In the genomic region with DNA sequence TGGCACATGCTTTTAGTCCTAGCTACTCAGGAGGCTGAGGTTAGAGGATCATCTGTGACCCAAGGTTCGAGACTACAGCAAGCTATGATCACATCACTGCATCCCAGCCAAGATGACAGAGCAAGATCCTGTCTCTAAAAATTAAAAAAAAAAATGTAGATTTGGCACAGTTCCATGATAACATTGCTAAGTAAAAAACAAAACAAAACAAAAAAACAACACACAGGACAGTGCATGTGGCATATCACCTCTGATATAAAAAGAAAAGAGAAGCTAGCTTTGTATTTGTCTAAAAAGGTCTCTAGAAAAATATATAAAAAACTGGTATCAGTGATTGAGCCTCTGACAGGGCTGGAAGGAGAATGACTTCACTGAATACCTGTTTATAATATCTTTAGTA, we compare ENCODE assay signal across 21 cellular contexts. TPM values are rescaled to one million over a fixed set of nuclear protein-coding genes. Genes with fewer than 3 reads are reported as not detected.
DNase-seq lines count a peak whose midpoint lies in the region; ATAC-seq and TF ChIP-seq lines count a peak whose summit lies in the region.
"Had no signal": no experiment of that assay in that cellular context is flagged by ENCODE, and none has a peak within 500 bp of the region (broad histone marks: within the 10 kb centered on the region; RNA-seq: fewer than 3 reads in every experiment).

No MANE protein-coding gene starts in this region.

- peak in 1 of 5 donors; percentile 38 for DNase-seq in CD8-positive, alpha-beta memory T cell
- DNase-seq in cardiac fibroblast (ENCODE audit: low read depth in 2 of 2): peak; percentile 30 to 49
- DNase-seq in erythroblast (lab: John Stamatoyannopoulos, UW): peak; percentile 48 to 53
- no peak for DNase-seq in HPDE6-E6E7 (ENCODE audit: extremely low spot score)
- no peak for DNase-seq in HK-2 (ENCODE audit: unreplicated experiment)
- no peak for DNase-seq in Right ventricle myocardium inferior (ENCODE audit: missing footprints)
- DNase-seq: AML-193, C1 segment of cervical spinal cord, DMS153, DND-41, HCEC 1CT, MV-4-11, NCI-H1105, NCI-H1436 treated with DMSO at 0.1 percent for 48 hours, NCI-H187 treated with DMSO at 0.1 percent for 48 hours, NCI-H2107, NCI-H524 treated with DMSO at 0.1 percent for 48 hours, NCI-H774, SK-N-SH had no signal

- CTCF ChIA-PET in CD8-positive, alpha-beta memory T cell (lab: Charles Lee): interaction anchor here (1.6 to 2.2 kb wide), 2 partner anchors 16 to 95 kb away, joined by 4 to 10 read pairs; no protein-coding TSS in a partner anchor

- H3K27me3 Mint-ChIP-seq in CD8-positive, alpha-beta memory T cell: peaks cover 0 to 2% of the 10 kb centered on the region in 2 donors

- peak overlapping the region in 8 of 11 experiments; percentile 21 to 74 (median 47); a peak in 9 of 22 replicates for H3K4me2 ChIP-seq in BLaER1 treated with 17β-estradiol and CSF1 and Interleukin-3, amounts not matched to agents 10 nM and 100 nM
- H3K4me2 ChIP-seq: SK-N-SH had no signal

- peak overlapping the region in 6 of 8 donors; percentile 14 to 68 (median 37) for H3K27ac Mint-ChIP-seq in CD8-positive, alpha-beta memory T cell
- H3K27ac Mint-ChIP-seq: IgD-negative memory B cell had no signal

- H4K20me1 ChIP-seq in BLaER1 treated with 17β-estradiol and CSF1 and Interleukin-3, amounts not matched to agents 10 nM and 100 nM: peaks cover 37 to 100% (median 99%) of the 10 kb centered on the region in 11 experiments; a peak in 21 of 22 replicates

- POLR2A ChIA-PET in CD8-positive, alpha-beta memory T cell (lab: Charles Lee): interaction anchor here (0.6 to 0.7 kb wide), 5 partner anchors 15 to 181 kb away, joined by 3 to 5 read pairs (median 3); no protein-coding TSS in a partner anchor

- H3K9me3 Mint-ChIP-seq in CD8-positive, alpha-beta memory T cell: no peaks in the 10 kb centered on the region
- H3K9me3 Mint-ChIP-seq: IgD-negative memory B cell had no signal

- intact Hi-C loops in Right ventricle myocardium inferior (cut with DNase I): no loop called here

- no peak for TF ChIP-seq CTCF in cardiac fibroblast (IDR thresholded peaks at IDR 0.05; ENCODE audit: low read depth, low read length)

- no peak for ATAC-seq in Right ventricle myocardium inferior

- no peak for TF ChIP-seq POLR2A in erythroblast (IDR thresholded peaks at IDR 0.05; ENCODE audit: low read length)

- no peaks in the 10 kb centered on the region for H3K27me3 ChIP-seq in BLaER1 treated with 17β-estradiol and CSF1 and Interleukin-3, amounts not matched to agents 10 nM and 100 nM
- no peaks in the 10 kb centered on the region for H3K27me3 ChIP-seq in CD8-positive, alpha-beta memory T cell (ENCODE audit: insufficient read depth, low read length, poor library complexity, severe bottlenecking)

- H3K4me3 ChIP-seq in BLaER1 treated with 17β-estradiol and CSF1 and Interleukin-3, amounts not matched to agents 10 nM and 100 nM: no peak overlapping the region
- H3K4me3 ChIP-seq in CD8-positive, alpha-beta memory T cell (ENCODE audit: low read length): no peak overlapping the region
- no peak overlapping the region for H3K4me3 ChIP-seq in cardiac fibroblast (replicated peaks in 1 of 2; ENCODE audit: low read depth in 2 of 2, low read length in 2 of 2)

- H3K4me1 Mint-ChIP-seq in CD8-positive, alpha-beta memory T cell: peaks cover 32 to 64% (median 61%) of the 10 kb centered on the region in 3 donors

- H3K9me3 ChIP-seq in BLaER1 treated with 17β-estradiol and CSF1 and Interleukin-3, amounts not matched to agents 10 nM and 100 nM (replicated peaks in 1 of 11): no peaks in the 10 kb centered on the region
- H3K9me3 ChIP-seq in CD8-positive, alpha-beta memory T cell (ENCODE audit: low read length): no peaks in the 10 kb centered on the region
- H3K9me3 ChIP-seq: SK-N-SH had no signal

- peak overlapping the region in 3 of 7 donors; percentile 2 to 19 (median 15) for H3K4me3 Mint-ChIP-seq in CD8-positive, alpha-beta memory T cell
- H3K4me3 Mint-ChIP-seq: IgD-negative memory B cell had no signal

- no peak overlapping the region for H3K9ac ChIP-seq in BLaER1 treated with 17β-estradiol and CSF1 and Interleukin-3, amounts not matched to agents 10 nM and 100 nM
- H3K9ac ChIP-seq: SK-N-SH had no signal

- H3K36me3 Mint-ChIP-seq in CD8-positive, alpha-beta memory T cell: peaks cover 0 to 2% (median 0%) of the 10 kb centered on the region in 3 donors
- H3K36me3 Mint-ChIP-seq: IgD-negative memory B cell had no signal

- H3K36me3 ChIP-seq in BLaER1 treated with 17β-estradiol and CSF1 and Interleukin-3, amounts not matched to agents 10 nM and 100 nM: peaks cover 0 to 73% (median 44%) of the 10 kb centered on the region in 11 experiments; a peak in 21 of 22 replicates
- H3K36me3 ChIP-seq in CD8-positive, alpha-beta memory T cell (ENCODE audit: insufficient read depth, low read length): no peaks in the 10 kb centered on the region

- H3K4me1 ChIP-seq in BLaER1 treated with 17β-estradiol and CSF1 and Interleukin-3, amounts not matched to agents 10 nM and 100 nM: peaks cover 32 to 75% (median 56%) of the 10 kb centered on the region in 10 experiments
- peaks cover 43% of the 10 kb centered on the region for H3K4me1 ChIP-seq in CD8-positive, alpha-beta memory T cell (ENCODE audit: insufficient read depth, low read length)

- peak overlapping the region in 1 of 11 experiments; percentile 24; a peak in 1 of 22 replicates for H3K27ac ChIP-seq in BLaER1 treated with 17β-estradiol and CSF1 and Interleukin-3, amounts not matched to agents 10 nM and 100 nM
- H3K27ac ChIP-seq in CD8-positive, alpha-beta memory T cell (ENCODE audit: low read depth, low read length): no peak overlapping the region

RNA-seq across cellular contexts. Expression of gene RNF24, which starts 24.6 kb away (rescaled TPM):
- 10 to 100 TPM; 11.4 TPM for total RNA-seq in CD8-positive, alpha-beta memory T cell
- polyA plus RNA-seq in CD8-positive, alpha-beta memory T cell: 17.4 TPM
- 7.4 TPM for total RNA-seq in Right ventricle myocardium inferior

Comparison
In these comparisons a context has a peak if more than half of its experiments do, and no peak if none do; other contexts are left out.
1. DNase-seq: peak in cardiac fibroblast (2 of 2) and erythroblast (2 of 2); none in HPDE6-E6E7 (single experiment), HK-2 (single experiment) and Right ventricle myocardium inferior (single experiment).